ENCODE assay signal across 34 cellular contexts in the genomic region with DNA sequence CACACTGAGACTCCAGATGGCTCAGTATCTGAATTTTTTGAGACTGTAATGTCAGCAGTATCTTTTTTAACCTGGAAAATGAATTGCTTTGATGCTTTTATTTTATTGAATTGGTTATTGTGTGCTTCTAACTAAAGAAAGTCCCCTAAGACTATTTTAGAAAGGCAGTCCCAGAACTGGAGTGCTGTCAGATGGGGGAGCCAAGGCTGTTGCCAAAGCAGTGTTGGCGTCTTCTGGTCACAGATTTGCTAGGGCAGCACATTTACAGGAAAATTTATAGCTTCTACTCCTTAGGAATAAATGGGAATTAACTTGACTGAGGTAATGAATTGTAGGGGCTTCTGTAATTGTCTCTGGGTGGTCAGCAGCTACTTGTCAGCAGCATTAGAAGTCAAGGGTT.
"Had no signal": no experiment of that assay in that cellular context is flagged by ENCODE, and none has a peak within 500 bp of the region (broad histone marks: within the 10 kb centered on the region; RNA-seq: fewer than 3 reads in every experiment).

No MANE protein-coding gene starts in this region.

- H3K4me2 ChIP-seq: KMS-11 had no signal

- H3K9ac ChIP-seq: KMS-11 had no signal

- H3K4me3 ChIP-seq: MG63 had no signal

- DNase-seq: Kasumi-1, KBM-7, KG1, MG63, MM.1S, MV-4-11, NCI-H1048, NCI-H1092, NCI-H1092 treated with DMSO at 0.1 percent for 48 hours, NCI-H1105, NCI-H1105 treated with DMSO at 0.1 percent for 48 hours, NCI-H1417, NCI-H1417 treated with DMSO at 0.1 percent for 48 hours, NCI-H1436, NCI-H1436 treated with DMSO at 0.1 percent for 48 hours, NCI-H146, NCI-H1694, NCI-H1694 treated with DMSO at 0.1 percent for 48 hours, NCI-H187, NCI-H187 treated with DMSO at 0.1 percent for 48 hours, NCI-H1930, NCI-H2029, NCI-H2029 treated with DMSO at 0.1 percent for 48 hours, NCI-H2081, NCI-H2081 treated with DMSO at 0.1 percent for 48 hours, NCI-H2107, NCI-H2171, NCI-H2171 treated with DMSO at 0.1 percent for 48 hours, NCI-H2227 treated with DMSO at 0.1 percent for 48 hours, NCI-H226, NCI-H345, NCI-H446, NCI-H446 treated with DMSO at 0.1 percent for 48 hours had no signal

- H3K9me3 ChIP-seq: MG63 had no signal

- H3K27me3 ChIP-seq: MG63 had no signal

- H3K36me3 ChIP-seq: MG63 had no signal

- H3K27ac ChIP-seq: KMS-11 had no signal
